ENCODE assay signal across 20 cellular contexts in genomic region chr4:100635899-100636298, GRCh38.
DNase-seq lines count a peak whose midpoint lies in the region; ATAC-seq, FAIRE-seq and TF ChIP-seq lines count a peak whose summit lies in the region.
"Had no signal": no experiment of that assay in that cellular context is flagged by ENCODE, and none has a peak within 500 bp of the region (broad histone marks: within the 10 kb centered on the region; RNA-seq: fewer than 3 reads in every experiment).

No MANE protein-coding gene starts in this region.

- TF ChIP-seq CTCF in pancreas (IDR thresholded peaks at IDR 0.05) (no peak), esophagus squamous epithelium (IDR thresholded peaks at IDR 0.05) (no peak), testis (IDR thresholded peaks at IDR 0.05) (no peak)

- DNase-seq in SIG-M5 treated with dmso at 0.1 percent for 504 hours (lab: John Stamatoyannopoulos, UW; ENCODE audit: unreplicated experiment) (peak; percentile 5), SIG-M5 (lab: John Stamatoyannopoulos, UW) (no peak), NCI-H2029 (lab: John Stamatoyannopoulos, UW) (peak; percentile 52), epithelial cell of prostate (ENCODE audit: low read depth, low spot score) (peak; percentile 36), pancreas (peak in 5 of 6 donors; percentile 26 to 72 (median 60)), esophagus squamous epithelium (lab: John Stamatoyannopoulos, UW) (no peak), NOMO-1 (lab: John Stamatoyannopoulos, UW; ENCODE audit: unreplicated experiment in 2 of 2) (no peak), testis (no peak)
- DNase-seq: C1 segment of cervical spinal cord; Calu3; CD8-positive, alpha-beta memory T cell; DMS153; EL; H7; NCI-H1694; NCI-H446; NCI-H526 treated with DMSO at 0.1 percent for 48 hours; SHP77 treated with DMSO at 0.1 percent for 48 hours had no signal

- H3K9me3 ChIP-seq in pancreas (no peaks in the 10 kb centered on the region), esophagus squamous epithelium (no peaks in the 10 kb centered on the region), testis (no peaks in the 10 kb centered on the region)

- H3K27ac ChIP-seq in epithelial cell of prostate = no peak overlapping the region
- no peak overlapping the region for H3K27ac ChIP-seq in pancreas
- no peak overlapping the region for H3K27ac ChIP-seq in esophagus squamous epithelium
- no peak overlapping the region for H3K27ac ChIP-seq in testis
- H3K27ac ChIP-seq: RWPE1 had no signal

- no peak for FAIRE-seq in pancreas (lab: Jason Lieb, UNC)

- H3K4me3 ChIP-seq in pancreas = no peak overlapping the region
- H3K4me3 ChIP-seq in esophagus squamous epithelium = no peak overlapping the region
- H3K4me3 ChIP-seq in testis = no peak overlapping the region

- H3K4me1 ChIP-seq in pancreas (peaks cover 0 to 17% (median 3%) of the 10 kb centered on the region in 3 donors), esophagus squamous epithelium (no peaks in the 10 kb centered on the region), testis (no peaks in the 10 kb centered on the region)

- peak; percentile 61 to 71 (median 63) for ATAC-seq in pancreas
- ATAC-seq: SK-N-SH treated with all-trans-retinoic acid at 6 μM for 48 hours had no signal

- H3K27me3 ChIP-seq in pancreas (no peaks in the 10 kb centered on the region), esophagus squamous epithelium (no peaks in the 10 kb centered on the region), testis (no peaks in the 10 kb centered on the region)

- intact Hi-C loops in pancreas (cut with DNase I) (no loop called here), esophagus squamous epithelium (cut with DNase I) (no loop called here), testis (cut with DNase I; ENCODE audit: low total_unique reads) (no loop called here)

- H3K36me3 ChIP-seq in pancreas = no peaks in the 10 kb centered on the region
- H3K36me3 ChIP-seq in esophagus squamous epithelium = no peaks in the 10 kb centered on the region
- H3K36me3 ChIP-seq in testis (ENCODE audit: low read depth, missing control alignments) = no peaks in the 10 kb centered on the region

- TF ChIP-seq POLR2A in esophagus squamous epithelium (IDR thresholded peaks at IDR 0.05) = no peak
- no peak for TF ChIP-seq POLR2A in testis (IDR thresholded peaks at IDR 0.05)

Comparison
In these comparisons a context has a peak if more than half of its experiments do, and no peak if none do; other contexts are left out.
1. DNase-seq: peak in SIG-M5 treated with dmso at 0.1 percent for 504 hours (single experiment), NCI-H2029 (single experiment), epithelial cell of prostate (single experiment) and pancreas (5 of 6); none in SIG-M5 (single experiment), esophagus squamous epithelium (single experiment), NOMO-1 (0 of 2) and testis (single experiment).